29 cellular contexts compared by ENCODE assay signal in genomic region chr12:72084061-72084460, GRCh38.
"Had no signal": no experiment of that assay in that cellular context is flagged by ENCODE, and none has a peak within 500 bp of the region (broad histone marks: within the 10 kb centered on the region; RNA-seq: fewer than 3 reads in every experiment).

No MANE protein-coding gene starts in this region.

- H3K9me3 ChIP-seq: colonic mucosa, esophagus squamous epithelium, gastrocnemius medialis, heart right ventricle, left ventricle myocardium inferior, lower lobe of right lung, mucosa of descending colon had no signal

- H3K4me1 Mint-ChIP-seq: endodermal cell, immature natural killer cell, mesothelial cell of epicardium, naive B cell had no signal

- H3K4me3 ChIP-seq: colonic mucosa, esophagus squamous epithelium, gastrocnemius medialis, heart right ventricle, left ventricle myocardium inferior, lower lobe of right lung, mucosa of descending colon had no signal

- H3K27ac Mint-ChIP-seq: dendritic cell treated with granulocyte-macrophage colony-stimulating factor and Interleukin-4, amounts not matched to agents 40 ng/mL and 50 ng/mL, for 4 days; effector memory CD8-positive, alpha-beta T cell; endodermal cell; immature natural killer cell; mesothelial cell of epicardium; naive B cell had no signal

- H3K36me3 ChIP-seq: colonic mucosa, esophagus squamous epithelium, gastrocnemius medialis, heart right ventricle, left ventricle myocardium inferior, lower lobe of right lung had no signal

- H3K36me3 Mint-ChIP-seq: immature natural killer cell, mesothelial cell of epicardium, naive B cell had no signal

- ATAC-seq: effector memory CD8-positive, alpha-beta T cell; esophagus mucosa; gastrocnemius medialis; heart right ventricle; left colon; left lobe of liver; lower lobe of right lung; mucosa of descending colon had no signal

- H3K27ac ChIP-seq: colonic mucosa, epithelial cell of prostate, esophagus squamous epithelium, gastrocnemius medialis, heart right ventricle, left ventricle myocardium inferior, lower lobe of right lung had no signal

- H3K27me3 ChIP-seq: colonic mucosa, esophagus squamous epithelium, gastrocnemius medialis, heart right ventricle had no signal

- H3K9me3 Mint-ChIP-seq: endodermal cell had no signal

- H3K4me1 ChIP-seq: colonic mucosa, esophagus squamous epithelium, gastrocnemius medialis, heart right ventricle, left ventricle myocardium inferior, lower lobe of right lung had no signal

- H3K27me3 Mint-ChIP-seq: dendritic cell treated with granulocyte-macrophage colony-stimulating factor and Interleukin-4, amounts not matched to agents 40 ng/mL and 50 ng/mL, for 4 days; effector memory CD8-positive, alpha-beta T cell had no signal

- H3K4me3 Mint-ChIP-seq: dendritic cell treated with granulocyte-macrophage colony-stimulating factor and Interleukin-4, amounts not matched to agents 40 ng/mL and 50 ng/mL, for 4 days; effector memory CD8-positive, alpha-beta T cell; endodermal cell; immature natural killer cell; mesothelial cell of epicardium; naive B cell had no signal

- DNase-seq: colonic mucosa; cortex of kidney; effector CD8-positive, alpha-beta T cell; effector memory CD8-positive, alpha-beta T cell; endodermal cell; erythroblast; esophagus squamous epithelium; foreskin fibroblast; foreskin melanocyte; gastrocnemius medialis; glutamatergic neuron; head of caudate nucleus; heart right ventricle; hippocampal formation; immature natural killer cell; islet precursor cell; kidney; kidney glomerular epithelial cell; left colon; left ventricle myocardium inferior; lower lobe of right lung; mesenchymal stem cell; mucosa of descending colon; naive B cell had no signal
